Comparison of ENCODE assay signal across 3 cellular contexts in genomic region chr4:169640-170039, GRCh38. TPM values are rescaled to one million over a fixed set of nuclear protein-coding genes. Genes with fewer than 3 reads are reported as not detected.
DNase-seq lines count a peak whose midpoint lies in the region; ATAC-seq, FAIRE-seq and TF ChIP-seq lines count a peak whose summit lies in the region.
"Not testable (repeated sequence)": the region's sequence is repeated elsewhere in the genome, so short reads cannot be mapped to it uniquely, and the experiment has no call there.
"Had no signal": no experiment of that assay in that cellular context is flagged by ENCODE, and none has a peak within 500 bp of the region (broad histone marks: within the 10 kb centered on the region; RNA-seq: fewer than 3 reads in every experiment).

No MANE protein-coding gene starts in this region.

- not testable (repeated sequence) for H3K27me3 Mint-ChIP-seq in activated naive CD4-positive, alpha-beta T cell treated with anti-CD3 and anti-CD28 coated beads, Interleukin-2, amount 50 U/mL, for 24 hours

- TF ChIP-seq CTCF in K562 (IDR thresholded peaks at IDR 0.05 in 2 of 3, conservative IDR thresholded peaks at IDR 0.05 in 1 of 3; ENCODE audit: insufficient read depth in 2 of 3, low read depth in 1 of 3, low read length in 3 of 3): not testable (repeated sequence)

- not testable (repeated sequence) for H4K20me1 ChIP-seq in K562 (replicated peaks; ENCODE audit: control insufficient read depth, insufficient read depth, low read length)

- H3K9ac ChIP-seq in K562 (ENCODE audit: insufficient read depth in 1 of 2, low read depth in 2 of 2, low read length in 2 of 2): not testable (repeated sequence)

- TF ChIP-seq EP300 in K562 (IDR thresholded peaks at IDR 0.05; ENCODE audit: low read length): not testable (repeated sequence)

- not testable (repeated sequence) for TF ChIP-seq RAD21 in K562 (CRISPR knock-in tag; conservative IDR thresholded peaks at IDR 0.05 in 1 of 2, IDR thresholded peaks at IDR 0.05 in 1 of 2)

- not testable (repeated sequence) for H3K9me3 ChIP-seq in K562 (replicated peaks; ENCODE audit: control insufficient read depth, insufficient read depth, low read depth, low read length)

- intact Hi-C loops in K562 (cut with micrococcal nuclease): not testable (repeated sequence)

- not testable (repeated sequence) for H3K27me3 ChIP-seq in K562 (ENCODE audit: control insufficient read depth in 2 of 2, insufficient read depth in 2 of 2, low read length in 2 of 2)

- peaks cover 11% of the 10 kb centered on the region for H3K9me3 Mint-ChIP-seq in activated naive CD4-positive, alpha-beta T cell treated with anti-CD3 and anti-CD28 coated beads, Interleukin-2, amount 50 U/mL, for 24 hours

- peak overlapping the region; percentile 23 for H3K27ac Mint-ChIP-seq in activated naive CD4-positive, alpha-beta T cell treated with anti-CD3 and anti-CD28 coated beads, Interleukin-2, amount 50 U/mL, for 24 hours

- in situ Hi-C loops in K562 (cut with MboI): not testable (repeated sequence)

- POLR2A ChIA-PET in K562 (lab: Yijun Ruan, JAX): not testable (repeated sequence)

- not testable (repeated sequence) for H3K4me1 Mint-ChIP-seq in activated naive CD4-positive, alpha-beta T cell treated with anti-CD3 and anti-CD28 coated beads, Interleukin-2, amount 50 U/mL, for 24 hours

- FAIRE-seq in K562 (lab: Jason Lieb, UNC): not testable (repeated sequence)

- H3K36me3 ChIP-seq in K562 (ENCODE audit: control insufficient read depth, insufficient read depth, low read length): not testable (repeated sequence)

- CTCF ChIA-PET in K562 (lab: Yijun Ruan, JAX; ENCODE audit: low intra/inter-chr PET ratio): not testable (repeated sequence)

- peaks cover 29% of the 10 kb centered on the region for H3K36me3 Mint-ChIP-seq in activated naive CD4-positive, alpha-beta T cell treated with anti-CD3 and anti-CD28 coated beads, Interleukin-2, amount 50 U/mL, for 24 hours

- WGBS in K562 (ENCODE audit: insufficient coverage, low coverage, missing lambda C conversion rate): 2% methylated on average over 3 of the region's 3 CpGs

- H3K4me3 Mint-ChIP-seq in activated naive CD4-positive, alpha-beta T cell treated with anti-CD3 and anti-CD28 coated beads, Interleukin-2, amount 50 U/mL, for 24 hours: not testable (repeated sequence)

- not testable (repeated sequence) for BruUV-seq in K562 (replicated peaks; lab: Mats Ljungman, UMichigan)

- H3K4me2 ChIP-seq in K562 (ENCODE audit: insufficient read depth, low read length): not testable (repeated sequence)

- H3K9me1 ChIP-seq in K562 (ENCODE audit: control insufficient read depth, insufficient read depth, low read length): not testable (repeated sequence)

- H2AFZ ChIP-seq in K562 (ENCODE audit: low read depth, low read length): not testable (repeated sequence)

- H3K4me1 ChIP-seq in K562 (replicated peaks in 1 of 2; ENCODE audit: control insufficient read depth in 2 of 2, insufficient read depth in 2 of 2, low read length in 2 of 2): not testable (repeated sequence)

- not testable (repeated sequence) for ATAC-seq in K562

- not testable (repeated sequence) for H3K27ac ChIP-seq in K562 (ENCODE audit: extremely low read depth, low read depth, low read length)

- TF ChIP-seq POLR2A in K562 (conservative IDR thresholded peaks at IDR 0.05): not testable (repeated sequence)

- not testable (repeated sequence) for H3K79me2 ChIP-seq in K562 (ENCODE audit: control insufficient read depth, insufficient read depth, low read length)

- not testable (repeated sequence) for H3K4me3 ChIP-seq in K562

- not testable (repeated sequence) for DNase-seq in K562 (ENCODE audit: extremely low read depth in 1 of 4, low spot score in 3 of 4)

TF ChIP-seq in K562, 482 proteins besides CTCF, POLR2A, EP300 and RAD21:
- TF ChIP-seq ZNF354B (CRISPR knock-in tag; IDR thresholded peaks at IDR 0.05) (peak; percentile 83), ZNF507 (tag; conservative IDR thresholded peaks at IDR 0.05) (peak; percentile 97)

RNA-seq across cellular contexts. Expression of gene ZNF718, which starts 45.3 kb away (rescaled TPM):
- 12.1 and 17.0 TPM in 2 replicates for total RNA-seq in K562 (2011; cell fraction: chromatin; rRNA removed; ENCODE audit: low replicate concordance)
- 10.0 and 13.6 TPM in 2 replicates for total RNA-seq in K562 (2011; cell fraction: nucleolus; rRNA removed)
- 12.2 and 12.6 TPM in 2 replicates for total RNA-seq in K562 (2011; cell fraction: nucleoplasm; rRNA removed)
- total RNA-seq in K562 (2014; rRNA removed): 2.7 and 3.2 TPM in 2 replicates
- total RNA-seq in K562 (2014; rRNA removed; fragmentation: Illumina TruSeq; extraction: Trizol): 4.3 and 4.6 TPM in 2 replicates
- total RNA-seq in K562 (2015; rRNA removed; fragmentation: Illumina TruSeq; extraction: Trizol): 4.2 and 5.3 TPM in 2 replicates
- total RNA-seq in K562 (2021): 3.7 and 4.5 TPM in 2 replicates
- 1.6 and 2.4 TPM in 2 replicates for polyA plus RNA-seq in K562 (2011; rRNA removed)
- 0.67 and 0.77 TPM in 2 replicates for polyA plus RNA-seq in K562 (2011; cell fraction: cytosol; rRNA removed)
- 3.7 and 5.4 TPM in 2 replicates for polyA plus RNA-seq in K562 (2011; cell fraction: nucleus; rRNA removed)
- polyA plus RNA-seq in K562 (2012): 2.1 and 4.6 TPM in 2 replicates
- 2.6 and 2.7 TPM in 2 replicates for polyA plus RNA-seq in K562 (2014; fragmentation: Illumina TruSeq; extraction: Trizol)
- polyA plus RNA-seq in K562 (2014; fragmentation: Nextera tagmentation; extraction: Ambion mirVana): 1 to 10 TPM in 1 of 2 experiments, under 1 TPM in 1; 1.00 to 1.4 TPM
- 2.2 and 2.7 TPM in 2 replicates for polyA plus RNA-seq in K562 (2014; rRNA removed)
- polyA minus RNA-seq in K562 (2011; rRNA and poly(A)+ RNA removed): 2.2 and 3.0 TPM in 2 replicates
- 1.4 and 1.8 TPM in 2 replicates for polyA minus RNA-seq in K562 (2011; cell fraction: cytosol; rRNA and poly(A)+ RNA removed)
- 7.1 and 7.9 TPM in 2 replicates for polyA minus RNA-seq in K562 (2011; cell fraction: nucleus; rRNA and poly(A)+ RNA removed)
- total RNA-seq: A172 had no signal
